In the genomic region with DNA sequence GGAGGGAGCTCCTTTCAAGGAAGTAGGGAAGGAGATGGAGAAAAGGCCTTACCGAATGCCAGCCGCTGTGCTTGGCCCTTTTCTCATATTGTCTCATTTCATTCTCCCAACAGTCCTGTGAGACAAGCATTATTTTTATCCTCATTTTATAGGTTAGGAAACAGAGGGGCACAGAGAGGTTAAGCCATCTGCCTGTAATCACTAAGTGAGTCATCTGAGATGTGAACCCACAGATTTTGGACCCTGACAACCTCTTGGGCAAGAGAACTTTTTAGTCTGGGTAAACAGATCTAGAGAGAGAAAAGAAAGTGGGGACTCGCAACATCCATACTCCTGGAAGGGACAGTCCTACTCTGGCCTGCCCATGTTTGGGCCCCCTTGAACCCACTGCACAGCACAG, we compare ENCODE assay signal across 16 cellular contexts.
A peak's percentile ranks its signal among the peaks of the same experiment; 100 is the strongest.
DNase-seq lines count a peak whose midpoint lies in the region; ATAC-seq and TF ChIP-seq lines count a peak whose summit lies in the region.
"Had no signal": no experiment of that assay in that cellular context is flagged by ENCODE, and none has a peak within 500 bp of the region (broad histone marks: within the 10 kb centered on the region; RNA-seq: fewer than 3 reads in every experiment).

No MANE protein-coding gene starts in this region.

- H3K9me3 ChIP-seq in lower lobe of right lung: no peaks in the 10 kb centered on the region
- H3K9me3 ChIP-seq: BLaER1, Caco-2 had no signal

- H3K9me3 Mint-ChIP-seq in HFFc6: no peaks in the 10 kb centered on the region
- H3K9me3 Mint-ChIP-seq in stimulated activated effector memory CD8-positive, alpha-beta T cell treated with anti-CD3 and anti-CD28 coated beads, Interleukin-12 subunit alpha, Interleukin-12 subunit beta, amount 100 ng/mL, for 72 hours: no peaks in the 10 kb centered on the region
- H3K9me3 Mint-ChIP-seq in activated naive CD4-positive, alpha-beta T cell treated with anti-CD3 and anti-CD28 coated beads for 36 hours: no peaks in the 10 kb centered on the region
- H3K9me3 Mint-ChIP-seq: CD8-positive, alpha-beta memory T cell; GM23338 had no signal

- H3K4me1 ChIP-seq in lower lobe of right lung: peaks cover 28% of the 10 kb centered on the region
- H3K4me1 ChIP-seq: BLaER1, Caco-2 had no signal

- H3K27me3 ChIP-seq in lower lobe of right lung (ENCODE audit: low read depth): no peaks in the 10 kb centered on the region
- H3K27me3 ChIP-seq: BLaER1 had no signal

- H3K4me3 Mint-ChIP-seq in HFFc6: no peak overlapping the region
- no peak overlapping the region for H3K4me3 Mint-ChIP-seq in stimulated activated effector memory CD8-positive, alpha-beta T cell treated with anti-CD3 and anti-CD28 coated beads, Interleukin-12 subunit alpha, Interleukin-12 subunit beta, amount 100 ng/mL, for 72 hours
- H3K4me3 Mint-ChIP-seq in activated naive CD4-positive, alpha-beta T cell treated with anti-CD3 and anti-CD28 coated beads for 36 hours: no peak overlapping the region
- H3K4me3 Mint-ChIP-seq: CD8-positive, alpha-beta memory T cell; GM23338 had no signal

- no peak overlapping the region for H3K4me3 ChIP-seq in lower lobe of right lung
- H3K4me3 ChIP-seq: BLaER1, GM12878, GM23338 had no signal

- no peaks in the 10 kb centered on the region for H3K36me3 ChIP-seq in lower lobe of right lung
- H3K36me3 ChIP-seq: BLaER1 had no signal

- intact Hi-C loops in lower lobe of right lung (cut with DNase I): no loop called here
- intact Hi-C loops in activated naive CD4-positive, alpha-beta T cell treated with anti-CD3 and anti-CD28 coated beads for 36 hours (cut with micrococcal nuclease): no loop called here

- peak; percentile 3 for DNase-seq in SIG-M5 treated with dmso at 0.1 percent for 504 hours (lab: John Stamatoyannopoulos, UW; ENCODE audit: unreplicated experiment)
- DNase-seq in SIG-M5 (lab: John Stamatoyannopoulos, UW): no peak
- no peak for DNase-seq in HFFc6
- DNase-seq in lower lobe of right lung: no peak
- DNase-seq in stimulated activated effector memory CD8-positive, alpha-beta T cell treated with anti-CD3 and anti-CD28 coated beads, Interleukin-12 subunit alpha, Interleukin-12 subunit beta, amount 100 ng/mL, for 72 hours (ENCODE audit: low spot score in 2 of 2): no peak
- DNase-seq in SW480 (ENCODE audit: low spot score): no peak
- no peak for DNase-seq in activated naive CD4-positive, alpha-beta T cell treated with anti-CD3 and anti-CD28 coated beads for 36 hours
- DNase-seq in DMS53 (lab: John Stamatoyannopoulos, UW): no peak
- DNase-seq: AML-193; Caco-2; CD8-positive, alpha-beta memory T cell; H7 had no signal

- CTCF ChIA-PET in activated naive CD4-positive, alpha-beta T cell treated with anti-CD3 and anti-CD28 coated beads for 36 hours (lab: Charles Lee): interaction anchor here (1.6 to 3.0 kb wide), 2 partner anchors 125 to 147 kb away, joined by 3 to 8 read pairs; no protein-coding TSS in a partner anchor

- H3K4me1 Mint-ChIP-seq in HFFc6 (ENCODE audit: low read depth): peaks cover 55% of the 10 kb centered on the region
- peaks cover 18% of the 10 kb centered on the region for H3K4me1 Mint-ChIP-seq in stimulated activated effector memory CD8-positive, alpha-beta T cell treated with anti-CD3 and anti-CD28 coated beads, Interleukin-12 subunit alpha, Interleukin-12 subunit beta, amount 100 ng/mL, for 72 hours
- peaks cover 5% of the 10 kb centered on the region for H3K4me1 Mint-ChIP-seq in activated naive CD4-positive, alpha-beta T cell treated with anti-CD3 and anti-CD28 coated beads for 36 hours (ENCODE audit: low read depth)

- H3K27me3 Mint-ChIP-seq in HFFc6 (ENCODE audit: insufficient read depth): no peaks in the 10 kb centered on the region
- no peaks in the 10 kb centered on the region for H3K27me3 Mint-ChIP-seq in activated naive CD4-positive, alpha-beta T cell treated with anti-CD3 and anti-CD28 coated beads for 36 hours (ENCODE audit: low read depth)
- H3K27me3 Mint-ChIP-seq: CD8-positive, alpha-beta memory T cell had no signal

- peak overlapping the region; percentile 24 for H3K27ac ChIP-seq in lower lobe of right lung
- H3K27ac ChIP-seq: 22Rv1, BLaER1 had no signal

- no peak for ATAC-seq in lower lobe of right lung
- no peak for ATAC-seq in stimulated activated effector memory CD8-positive, alpha-beta T cell treated with anti-CD3 and anti-CD28 coated beads, Interleukin-12 subunit alpha, Interleukin-12 subunit beta, amount 100 ng/mL, for 72 hours
- ATAC-seq: GM12878, GM23338 had no signal

- TF ChIP-seq CTCF in HFFc6 (IDR thresholded peaks at IDR 0.05): no peak
- no peak for TF ChIP-seq CTCF in lower lobe of right lung (IDR thresholded peaks at IDR 0.05)

- peak overlapping the region; percentile 34; the same call in 1 of the 2 replicates for H3K27ac Mint-ChIP-seq in HFFc6
- peak overlapping the region; percentile 14 for H3K27ac Mint-ChIP-seq in stimulated activated effector memory CD8-positive, alpha-beta T cell treated with anti-CD3 and anti-CD28 coated beads, Interleukin-12 subunit alpha, Interleukin-12 subunit beta, amount 100 ng/mL, for 72 hours
- H3K27ac Mint-ChIP-seq in activated naive CD4-positive, alpha-beta T cell treated with anti-CD3 and anti-CD28 coated beads for 36 hours: no peak overlapping the region
- H3K27ac Mint-ChIP-seq: GM23338 had no signal

- no peaks in the 10 kb centered on the region for H3K36me3 Mint-ChIP-seq in HFFc6 (ENCODE audit: low read depth)
- H3K36me3 Mint-ChIP-seq in stimulated activated effector memory CD8-positive, alpha-beta T cell treated with anti-CD3 and anti-CD28 coated beads, Interleukin-12 subunit alpha, Interleukin-12 subunit beta, amount 100 ng/mL, for 72 hours: no peaks in the 10 kb centered on the region
- H3K36me3 Mint-ChIP-seq in activated naive CD4-positive, alpha-beta T cell treated with anti-CD3 and anti-CD28 coated beads for 36 hours (ENCODE audit: low read depth): no peaks in the 10 kb centered on the region
- H3K36me3 Mint-ChIP-seq: CD8-positive, alpha-beta memory T cell had no signal
